In genomic region chr18:43420950-43421349, GRCh38 we compare ENCODE assay signal across 1 cellular context.
TF ChIP-seq lines count a peak whose summit lies in the region.

No MANE protein-coding gene starts in this region.

TF ChIP-seq in GM23338, 12 proteins besides CTCF, POLR2A, EP300 and RAD21:
- TF ChIP-seq ZNF462 (CRISPR knock-in tag; IDR thresholded peaks at IDR 0.05) (no peak), POLR2AphosphoS5 (IDR thresholded peaks at IDR 0.05; ENCODE audit: low read depth) (no peak), EZH2 (IDR thresholded peaks at IDR 0.05; ENCODE audit: low read depth, unreplicated experiment) (no peak), CREB1 (CRISPR knock-in tag; IDR thresholded peaks at IDR 0.05; ENCODE audit: low read depth) (no peak)
